Comparison of ENCODE assay signal across 1 cellular context in genomic region chr1:223394242-223394641, GRCh38.
TF ChIP-seq lines count a peak whose summit lies in the region.

No MANE protein-coding gene starts in this region.

TF ChIP-seq in GM23338, 12 proteins besides CTCF, POLR2A, EP300 and RAD21 (continued from another document):
- TF ChIP-seq, protein P1, sequence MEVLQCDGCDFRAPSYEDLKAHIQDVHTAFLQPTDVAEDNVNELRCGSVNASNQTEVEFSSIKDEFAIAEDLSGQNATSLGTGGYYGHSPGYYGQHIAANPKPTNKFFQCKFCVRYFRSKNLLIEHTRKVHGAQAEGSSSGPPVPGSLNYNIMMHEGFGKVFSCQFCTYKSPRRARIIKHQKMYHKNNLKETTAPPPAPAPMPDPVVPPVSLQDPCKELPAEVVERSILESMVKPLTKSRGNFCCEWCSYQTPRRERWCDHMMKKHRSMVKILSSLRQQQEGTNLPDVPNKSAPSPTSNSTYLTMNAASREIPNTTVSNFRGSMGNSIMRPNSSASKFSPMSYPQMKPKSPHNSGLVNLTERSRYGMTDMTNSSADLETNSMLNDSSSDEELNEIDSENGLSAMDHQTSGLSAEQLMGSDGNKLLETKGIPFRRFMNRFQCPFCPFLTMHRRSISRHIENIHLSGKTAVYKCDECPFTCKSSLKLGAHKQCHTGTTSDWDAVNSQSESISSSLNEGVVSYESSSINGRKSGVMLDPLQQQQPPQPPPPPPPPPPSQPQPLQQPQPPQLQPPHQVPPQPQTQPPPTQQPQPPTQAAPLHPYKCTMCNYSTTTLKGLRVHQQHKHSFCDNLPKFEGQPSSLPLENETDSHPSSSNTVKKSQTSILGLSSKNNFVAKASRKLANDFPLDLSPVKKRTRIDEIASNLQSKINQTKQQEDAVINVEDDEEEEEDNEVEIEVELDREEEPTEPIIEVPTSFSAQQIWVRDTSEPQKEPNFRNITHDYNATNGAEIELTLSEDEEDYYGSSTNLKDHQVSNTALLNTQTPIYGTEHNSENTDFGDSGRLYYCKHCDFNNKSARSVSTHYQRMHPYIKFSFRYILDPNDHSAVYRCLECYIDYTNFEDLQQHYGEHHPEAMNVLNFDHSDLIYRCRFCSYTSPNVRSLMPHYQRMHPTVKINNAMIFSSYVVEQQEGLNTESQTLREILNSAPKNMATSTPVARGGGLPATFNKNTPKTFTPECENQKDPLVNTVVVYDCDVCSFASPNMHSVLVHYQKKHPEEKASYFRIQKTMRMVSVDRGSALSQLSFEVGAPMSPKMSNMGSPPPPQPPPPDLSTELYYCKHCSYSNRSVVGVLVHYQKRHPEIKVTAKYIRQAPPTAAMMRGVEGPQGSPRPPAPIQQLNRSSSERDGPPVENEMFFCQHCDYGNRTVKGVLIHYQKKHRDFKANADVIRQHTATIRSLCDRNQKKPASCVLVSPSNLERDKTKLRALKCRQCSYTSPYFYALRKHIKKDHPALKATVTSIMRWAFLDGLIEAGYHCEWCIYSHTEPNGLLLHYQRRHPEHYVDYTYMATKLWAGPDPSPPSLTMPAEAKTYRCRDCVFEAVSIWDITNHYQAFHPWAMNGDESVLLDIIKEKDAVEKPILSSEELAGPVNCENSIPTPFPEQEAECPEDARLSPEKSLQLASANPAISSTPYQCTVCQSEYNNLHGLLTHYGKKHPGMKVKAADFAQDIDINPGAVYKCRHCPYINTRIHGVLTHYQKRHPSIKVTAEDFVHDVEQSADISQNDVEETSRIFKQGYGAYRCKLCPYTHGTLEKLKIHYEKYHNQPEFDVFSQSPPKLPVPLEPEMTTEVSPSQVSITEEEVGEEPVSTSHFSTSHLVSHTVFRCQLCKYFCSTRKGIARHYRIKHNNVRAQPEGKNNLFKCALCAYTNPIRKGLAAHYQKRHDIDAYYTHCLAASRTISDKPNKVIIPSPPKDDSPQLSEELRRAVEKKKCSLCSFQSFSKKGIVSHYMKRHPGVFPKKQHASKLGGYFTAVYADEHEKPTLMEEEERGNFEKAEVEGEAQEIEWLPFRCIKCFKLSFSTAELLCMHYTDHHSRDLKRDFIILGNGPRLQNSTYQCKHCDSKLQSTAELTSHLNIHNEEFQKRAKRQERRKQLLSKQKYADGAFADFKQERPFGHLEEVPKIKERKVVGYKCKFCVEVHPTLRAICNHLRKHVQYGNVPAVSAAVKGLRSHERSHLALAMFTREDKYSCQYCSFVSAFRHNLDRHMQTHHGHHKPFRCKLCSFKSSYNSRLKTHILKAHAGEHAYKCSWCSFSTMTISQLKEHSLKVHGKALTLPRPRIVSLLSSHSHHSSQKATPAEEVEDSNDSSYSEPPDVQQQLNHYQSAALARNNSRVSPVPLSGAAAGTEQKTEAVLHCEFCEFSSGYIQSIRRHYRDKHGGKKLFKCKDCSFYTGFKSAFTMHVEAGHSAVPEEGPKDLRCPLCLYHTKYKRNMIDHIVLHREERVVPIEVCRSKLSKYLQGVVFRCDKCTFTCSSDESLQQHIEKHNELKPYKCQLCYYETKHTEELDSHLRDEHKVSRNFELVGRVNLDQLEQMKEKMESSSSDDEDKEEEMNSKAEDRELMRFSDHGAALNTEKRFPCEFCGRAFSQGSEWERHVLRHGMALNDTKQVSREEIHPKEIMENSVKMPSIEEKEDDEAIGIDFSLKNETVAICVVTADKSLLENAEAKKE (CRISPR knock-in tag; IDR thresholded peaks at IDR 0.05), result no peak
- no peak for TF ChIP-seq JUNB (IDR thresholded peaks at IDR 0.05; ENCODE audit: unreplicated experiment)
- TF ChIP-seq REST (IDR thresholded peaks at IDR 0.05; ENCODE audit: unreplicated experiment), result no peak
- no peak for TF ChIP-seq ZNF114 (CRISPR knock-in tag; IDR thresholded peaks at IDR 0.05)
- no peak for TF ChIP-seq ZNF331 (CRISPR knock-in tag; IDR thresholded peaks at IDR 0.05; ENCODE audit: low read depth)
- no peak for TF ChIP-seq ETS1 (IDR thresholded peaks at IDR 0.05)
- TF ChIP-seq POLR2AphosphoS5 (IDR thresholded peaks at IDR 0.05; ENCODE audit: low read depth), result no peak
- no peak for TF ChIP-seq STAT1 (IDR thresholded peaks at IDR 0.05; ENCODE audit: unreplicated experiment)
- no peak for TF ChIP-seq CREB1 (CRISPR knock-in tag; IDR thresholded peaks at IDR 0.05; ENCODE audit: low read depth)
- TF ChIP-seq EZH2phosphoT487 (IDR thresholded peaks at IDR 0.05; ENCODE audit: unreplicated experiment), result no peak
- TF ChIP-seq NANOG (IDR thresholded peaks at IDR 0.05; ENCODE audit: borderline replicate concordance), result no peak
TF ChIP-seq in GM23338: peak in this region for 0.
